ENCODE assay signal across 17 cellular contexts in genomic region chr16:84042879-84043485, GRCh38. TPM values are rescaled to one million over a fixed set of nuclear protein-coding genes. Genes with fewer than 3 reads are reported as not detected.
DNase-seq lines count a peak whose midpoint lies in the region; ATAC-seq and TF ChIP-seq lines count a peak whose summit lies in the region.
"Had no signal": no experiment of that assay in that cellular context is flagged by ENCODE, and none has a peak within 500 bp of the region (broad histone marks: within the 10 kb centered on the region; RNA-seq: fewer than 3 reads in every experiment).

No MANE protein-coding gene starts in this region.

- H3K27ac ChIP-seq in upper lobe of left lung (no peak overlapping the region), gastrocnemius medialis (no peak overlapping the region)
- H3K27ac ChIP-seq: KMS-11, neutrophil, testis had no signal

- H3K4me3 ChIP-seq in upper lobe of left lung = no peak overlapping the region
- no peak overlapping the region for H3K4me3 ChIP-seq in gastrocnemius medialis
- H3K4me3 ChIP-seq: testis had no signal

- ATAC-seq in Right ventricle myocardium inferior = no peak
- no peak for ATAC-seq in upper lobe of left lung (ENCODE audit: low FRiP score in 2 of 2)
- no peak for ATAC-seq in HG03342 (IDR thresholded peaks at IDR 0.05; ENCODE audit: unreplicated experiment)
- ATAC-seq in gastrocnemius medialis = no peak

- 53 to 54% methylated on average over 10 to 22 of the region's 22 CpGs for WGBS in upper lobe of left lung, 2 donors

- in situ Hi-C loops in gastrocnemius medialis (cut with MboI; ENCODE audit: low sequenced_read_pairs in 4 of 4) = loop anchor here in 1 of 4 donors (10.0 kb wide), 1 partner anchor 118 kb away; no protein-coding TSS in a partner anchor

- peaks cover 3 to 10% (median 8%) of the 10 kb centered on the region in 4 donors for H3K4me1 ChIP-seq in upper lobe of left lung
- peaks cover 0 to 10% of the 10 kb centered on the region in 2 donors for H3K4me1 ChIP-seq in gastrocnemius medialis
- H3K4me1 ChIP-seq: testis had no signal

- intact Hi-C loops in Right ventricle myocardium inferior (cut with DNase I) (no loop called here), cardiac septum (cut with DNase I) (no loop called here), gastrocnemius medialis (cut with DNase I; ENCODE audit: low total_unique reads) (no loop called here)

- no peaks in the 10 kb centered on the region for H3K36me3 ChIP-seq in upper lobe of left lung
- no peaks in the 10 kb centered on the region for H3K36me3 ChIP-seq in gastrocnemius medialis
- H3K36me3 ChIP-seq: neutrophil had no signal

- TF ChIP-seq POLR2A in upper lobe of left lung (IDR thresholded peaks at IDR 0.05) (no peak), gastrocnemius medialis (IDR thresholded peaks at IDR 0.05) (no peak)

- no peak for TF ChIP-seq CTCF in upper lobe of left lung (IDR thresholded peaks at IDR 0.05)
- TF ChIP-seq CTCF in gastrocnemius medialis (IDR thresholded peaks at IDR 0.05 in 4 of 5, conservative IDR thresholded peaks at IDR 0.05 in 1 of 5) = no peak

- no peaks in the 10 kb centered on the region for H3K27me3 ChIP-seq in upper lobe of left lung
- peaks cover 0 to 4% (median 3%) of the 10 kb centered on the region in 3 donors for H3K27me3 ChIP-seq in gastrocnemius medialis
- H3K27me3 ChIP-seq: testis had no signal

- H3K9me3 ChIP-seq in upper lobe of left lung = no peaks in the 10 kb centered on the region
- H3K9me3 ChIP-seq in gastrocnemius medialis = no peaks in the 10 kb centered on the region
- H3K9me3 ChIP-seq: neutrophil, testis had no signal

- DNase-seq in Right ventricle myocardium inferior (ENCODE audit: missing footprints) (peak; percentile 41), cardiac septum (ENCODE audit: low spot score) (no peak), NCI-H345 (lab: John Stamatoyannopoulos, UW) (peak; percentile 61), iPS-NIHi11 (ENCODE audit: low spot score) (peak; percentile 70), upper lobe of left lung (peak; percentile 33 to 51), gastrocnemius medialis (no peak), hippocampal formation (lab: John Stamatoyannopoulos, UW) (no peak)
- DNase-seq: activated CD4-positive, alpha-beta memory T cell treated with anti-CD3 and anti-CD28 coated beads for 36 hours; activated effector memory CD4-positive, alpha-beta T cell treated with Interleukin-2 at 50 U/mL for 16 hours; foreskin melanocyte; SHP77 treated with DMSO at 0.1 percent for 48 hours; testis had no signal

- TF ChIP-seq EP300 in upper lobe of left lung (IDR thresholded peaks at IDR 0.05) = no peak

RNA-seq across cellular contexts. Expression of gene SLC38A8, which starts 0.4 kb away (rescaled TPM):
- total RNA-seq in Right ventricle myocardium inferior (3.1 TPM), cardiac septum (not detected), upper lobe of left lung (not detected), gastrocnemius medialis (not detected)
- total RNA-seq: activated CD4-positive, alpha-beta memory T cell treated with anti-CD3 and anti-CD28 coated beads for 36 hours; kidney epithelial cell; NCI-H460 had no signal

Comparison
In these comparisons a context has a peak if more than half of its experiments do, and no peak if none do; other contexts are left out.
1. DNase-seq: peak in Right ventricle myocardium inferior (single experiment), NCI-H345 (single experiment), iPS-NIHi11 (single experiment) and upper lobe of left lung (2 of 2); none in cardiac septum (single experiment), gastrocnemius medialis (0 of 2) and hippocampal formation (0 of 2).